In genomic region chr17:41773731-41774193, GRCh38 we compare ENCODE assay signal across 11 cellular contexts. TPM values are rescaled to one million over a fixed set of nuclear protein-coding genes. Genes with fewer than 3 reads are reported as not detected.
DNase-seq lines count a peak whose midpoint lies in the region; ATAC-seq, FAIRE-seq and TF ChIP-seq lines count a peak whose summit lies in the region.
"Had no signal": no experiment of that assay in that cellular context is flagged by ENCODE, and none has a peak within 500 bp of the region (broad histone marks: within the 10 kb centered on the region; RNA-seq: fewer than 3 reads in every experiment).

No MANE protein-coding gene starts in this region.

- no peaks in the 10 kb centered on the region for H3K9me3 ChIP-seq in breast epithelium
- no peaks in the 10 kb centered on the region for H3K9me3 ChIP-seq in HepG2 (ENCODE audit: low read length)
- H3K9me3 ChIP-seq in gastrocnemius medialis: no peaks in the 10 kb centered on the region

- TF ChIP-seq EP300 in HepG2 (IDR thresholded peaks at IDR 0.05; ENCODE audit: low read depth in 2 of 2, low read length in 2 of 2) (no peak), HepG2 (CRISPR knock-in tag; IDR thresholded peaks at IDR 0.05; ENCODE audit: borderline replicate concordance) (no peak)

- intact Hi-C loops in breast epithelium (cut with DNase I; ENCODE audit: low total_unique reads): no loop called here
- intact Hi-C loops in HepG2 (cut with micrococcal nuclease; ENCODE audit: unreplicated experiment): loop anchor here (1.0 kb wide), 1 partner anchor 13 kb away; the partner anchor contains the start of gene JUP
- intact Hi-C loops in gastrocnemius medialis (cut with DNase I; ENCODE audit: low total_unique reads): loop anchor here (2.0 kb wide), 1 partner anchor 37 kb away; no protein-coding TSS in a partner anchor
- intact Hi-C loops in activated CD8-positive, alpha-beta T cell treated with anti-CD3 and anti-CD28 coated beads for 36 hours (cut with micrococcal nuclease): no loop called here

- 39% methylated on average over 7 of the region's 8 CpGs for WGBS in HepG2 (ENCODE audit: low lambda C conversion rate)

- peak; percentile 37 for ATAC-seq in HepG2
- no peak for ATAC-seq in gastrocnemius medialis
- no peak for ATAC-seq in activated naive CD4-positive, alpha-beta T cell treated with anti-CD3 and anti-CD28 coated beads, Interleukin-2, amount 50 U/mL, for 72 hours
- ATAC-seq in activated CD8-positive, alpha-beta T cell treated with anti-CD3 and anti-CD28 coated beads for 36 hours: no peak

- no peak for TF ChIP-seq RAD21 in HepG2 (CRISPR knock-in tag; IDR thresholded peaks at IDR 0.05)

- DNase-seq in HCEC 1CT (peak; percentile 21), breast epithelium (ENCODE audit: low spot score in 2 of 2) (no peak), HepG2 (ENCODE audit: low spot score) (no peak), gastrocnemius medialis (no peak), NCI-H1105 (lab: John Stamatoyannopoulos, UW) (no peak), DMS79 treated with DMSO at 0.1 percent for 48 hours (lab: John Stamatoyannopoulos, UW) (no peak)
- no peak for DNase-seq in activated naive CD4-positive, alpha-beta T cell treated with anti-CD3 and anti-CD28 coated beads, Interleukin-2, amount 50 U/mL, for 72 hours (ENCODE audit: low spot score in 2 of 2)
- DNase-seq in activated CD8-positive, alpha-beta T cell treated with anti-CD3 and anti-CD28 coated beads for 36 hours: no peak
- DNase-seq: stimulated activated CD4-positive, alpha-beta T cell treated with anti-CD3 and anti-CD28 coated beads, Interleukin-2, amount 100 ng/mL, for 24 hours; T-helper 2 cell had no signal

- H3K36me3 Mint-ChIP-seq in activated naive CD4-positive, alpha-beta T cell treated with anti-CD3 and anti-CD28 coated beads, Interleukin-2, amount 50 U/mL, for 72 hours: no peaks in the 10 kb centered on the region
- H3K36me3 Mint-ChIP-seq in activated CD8-positive, alpha-beta T cell treated with anti-CD3 and anti-CD28 coated beads for 36 hours (ENCODE audit: low read depth): no peaks in the 10 kb centered on the region

- no peaks in the 10 kb centered on the region for H3K27me3 ChIP-seq in breast epithelium
- H3K27me3 ChIP-seq in HepG2 (ENCODE audit: control insufficient read depth in 1 of 2, insufficient read depth in 2 of 2, low read length in 2 of 2): no peaks in the 10 kb centered on the region
- no peaks in the 10 kb centered on the region for H3K27me3 ChIP-seq in gastrocnemius medialis

- no peak overlapping the region for H3K4me3 Mint-ChIP-seq in activated CD8-positive, alpha-beta T cell treated with anti-CD3 and anti-CD28 coated beads for 36 hours

- POLR2A ChIA-PET in HepG2 (lab: Yijun Ruan, JAX): interaction anchor here (0.8 to 3.2 kb wide), 17 partner anchors 8 to 192 kb away, joined by 3 to 62 read pairs (median 5); partner anchors contain the start of genes CNP, EIF1, FKBP10 and JUP
- POLR2A ChIA-PET in activated CD8-positive, alpha-beta T cell treated with anti-CD3 and anti-CD28 coated beads for 36 hours (lab: Charles Lee): no interaction called here

- H3K27ac ChIP-seq in breast epithelium (peak overlapping the region; percentile 89 to 91), HepG2 (ENCODE audit: extremely low read length, insufficient read depth, low read length) (peak overlapping the region; percentile 80), gastrocnemius medialis (peak overlapping the region; percentile 36 to 94 (median 58))

- FAIRE-seq in HepG2 (lab: Jason Lieb, UNC): peak; percentile 72

- CTCF ChIA-PET in HepG2 (lab: Yijun Ruan, JAX; ENCODE audit: low intra/inter-chr PET ratio, low total read pairs): interaction anchor here (1.3 kb wide), 1 partner anchor 13 kb away, joined by 3 read pairs; the partner anchor contains the start of gene JUP
- CTCF ChIA-PET in activated CD8-positive, alpha-beta T cell treated with anti-CD3 and anti-CD28 coated beads for 36 hours (lab: Charles Lee): interaction anchor here (2.2 kb wide), 1 partner anchor 28 kb away, joined by 9 read pairs; no protein-coding TSS in a partner anchor

- TF ChIP-seq POLR2A in breast epithelium (IDR thresholded peaks at IDR 0.05) (no peak), HepG2 (IDR thresholded peaks at IDR 0.05; ENCODE audit: insufficient read depth in 1 of 2, low read depth in 2 of 2, low read length in 2 of 2) (no peak), gastrocnemius medialis (IDR thresholded peaks at IDR 0.05) (no peak)

- no peaks in the 10 kb centered on the region for H3K9me3 Mint-ChIP-seq in activated naive CD4-positive, alpha-beta T cell treated with anti-CD3 and anti-CD28 coated beads, Interleukin-2, amount 50 U/mL, for 72 hours
- no peaks in the 10 kb centered on the region for H3K9me3 Mint-ChIP-seq in activated CD8-positive, alpha-beta T cell treated with anti-CD3 and anti-CD28 coated beads for 36 hours

- BruUV-seq in HepG2 (replicated peaks; lab: Mats Ljungman, UMichigan): no TSS peak

- no peaks in the 10 kb centered on the region for H3K27me3 Mint-ChIP-seq in activated CD8-positive, alpha-beta T cell treated with anti-CD3 and anti-CD28 coated beads for 36 hours

- no peaks in the 10 kb centered on the region for H3K4me1 Mint-ChIP-seq in activated CD8-positive, alpha-beta T cell treated with anti-CD3 and anti-CD28 coated beads for 36 hours (ENCODE audit: low read depth)

- in situ Hi-C loops in HepG2 (cut with HindIII; ENCODE audit: extremely low pct_ligation_motif_present, low pct_unique_long_range_greater_than_20kb): no loop called here
- in situ Hi-C loops in gastrocnemius medialis (cut with MboI; ENCODE audit: low sequenced_read_pairs in 4 of 4): no loop called here

- H3K9ac ChIP-seq in HepG2 (ENCODE audit: insufficient read depth, low read depth, low read length): peak overlapping the region; percentile 49

- peak overlapping the region; percentile 84 for H3K4me2 ChIP-seq in HepG2 (ENCODE audit: low read depth, low read length)

- no peak overlapping the region for H3K27ac Mint-ChIP-seq in activated naive CD4-positive, alpha-beta T cell treated with anti-CD3 and anti-CD28 coated beads, Interleukin-2, amount 50 U/mL, for 72 hours
- no peak overlapping the region for H3K27ac Mint-ChIP-seq in activated CD8-positive, alpha-beta T cell treated with anti-CD3 and anti-CD28 coated beads for 36 hours

- H3K36me3 ChIP-seq in breast epithelium: no peaks in the 10 kb centered on the region
- peaks cover 7 to 26% of the 10 kb centered on the region in 2 experiments; a peak in 4 of 5 replicates for H3K36me3 ChIP-seq in HepG2 (replicated peaks in 1 of 2; ENCODE audit: control insufficient read depth in 1 of 2, insufficient read depth in 2 of 2, low read length in 2 of 2)
- H3K36me3 ChIP-seq in gastrocnemius medialis: peaks cover 0 to 29% of the 10 kb centered on the region in 2 donors

- peaks cover 29 to 52% of the 10 kb centered on the region in 2 donors for H3K4me1 ChIP-seq in breast epithelium
- peaks cover 60% of the 10 kb centered on the region for H3K4me1 ChIP-seq in HepG2 (ENCODE audit: insufficient read depth, low read length)
- H3K4me1 ChIP-seq in gastrocnemius medialis: peaks cover 63 to 67% of the 10 kb centered on the region in 2 donors

- H3K4me3 ChIP-seq in breast epithelium (peak overlapping the region in 1 of 3 donors; percentile 41), HepG2 (replicated peaks in 1 of 3; ENCODE audit: insufficient read depth in 1 of 3, low read depth in 2 of 3, low read length in 3 of 3) (peak overlapping the region; percentile 36 to 67 (median 38); a peak in 4 of 6 replicates), gastrocnemius medialis (no peak overlapping the region)

- no peaks in the 10 kb centered on the region for H4K20me1 ChIP-seq in HepG2 (ENCODE audit: insufficient read depth, low read length)

- H3K79me2 ChIP-seq in HepG2 (ENCODE audit: insufficient read depth, low read length): no peaks in the 10 kb centered on the region

- TF ChIP-seq CTCF in breast epithelium (IDR thresholded peaks at IDR 0.05): no peak
- peak; percentile 67 for TF ChIP-seq CTCF in HepG2 (CRISPR knock-in tag; IDR thresholded peaks at IDR 0.05)
- no peak for TF ChIP-seq CTCF in gastrocnemius medialis (IDR thresholded peaks at IDR 0.05 in 4 of 5, conservative IDR thresholded peaks at IDR 0.05 in 1 of 5)
- TF ChIP-seq CTCF in activated CD8-positive, alpha-beta T cell treated with anti-CD3 and anti-CD28 coated beads for 36 hours (IDR thresholded peaks at IDR 0.05): no peak

- H2AFZ ChIP-seq in HepG2 (ENCODE audit: low read length): no peak overlapping the region

RNA-seq across cellular contexts. Expression of gene JUP, which starts 12.7 kb away (rescaled TPM):
- total RNA-seq in breast epithelium (100 to 1,000 TPM; 107 to 158 (median 121) TPM), HepG2 (2016; rRNA removed; fragmentation: Illumina TruSeq; extraction: Trizol) (20.6 and 20.9 TPM in 2 replicates), gastrocnemius medialis (100 to 1,000 TPM in 3 of 4 donors, 10 to 100 TPM in 1; 88.8 to 135 (median 113) TPM)
- total RNA-seq in HepG2 (2016; cell fraction: cytosol; rRNA removed; fragmentation: Illumina TruSeq; extraction: Trizol; ENCODE audit: low read depth): 6.9 and 7.8 TPM in 2 replicates
- total RNA-seq in HepG2 (2016; cell fraction: insoluble cytoplasmic fraction; rRNA removed; fragmentation: Illumina TruSeq; extraction: Trizol): 16.7 and 22.4 TPM in 2 replicates
- 11.7 and 12.0 TPM in 2 replicates for total RNA-seq in HepG2 (2016; cell fraction: membrane; rRNA removed; fragmentation: Illumina TruSeq; extraction: Trizol)
- 15.0 and 20.7 TPM in 2 replicates for total RNA-seq in HepG2 (2016; cell fraction: nucleus; rRNA removed; fragmentation: Illumina TruSeq; extraction: Trizol)
- 12.1 and 21.4 TPM in 2 replicates for polyA plus RNA-seq in HepG2 (2011; rRNA removed)
- polyA plus RNA-seq in HepG2 (2011; cell fraction: cytosol; rRNA removed): 8.9 and 10.9 TPM in 2 replicates
- 23.8 and 30.1 TPM in 2 replicates for polyA plus RNA-seq in HepG2 (2011; cell fraction: nucleus; rRNA removed)
- 36.1 and 37.0 TPM in 2 replicates for polyA plus RNA-seq in HepG2 (2012)
- polyA plus RNA-seq in HepG2 (2016; cell fraction: cytosol; fragmentation: Illumina TruSeq; extraction: Trizol; ENCODE audit: low read depth): 3.5 and 4.6 TPM in 2 replicates
- 22.1 and 35.3 TPM in 2 replicates for polyA plus RNA-seq in HepG2 (2016; cell fraction: insoluble cytoplasmic fraction; fragmentation: Illumina TruSeq; extraction: Trizol; ENCODE audit: low read depth)
- polyA plus RNA-seq in HepG2 (2016; cell fraction: membrane; fragmentation: Illumina TruSeq; extraction: Trizol; ENCODE audit: low read depth): 9.5 and 10.0 TPM in 2 replicates
- polyA plus RNA-seq in HepG2 (2016; cell fraction: nucleus; fragmentation: Illumina TruSeq; extraction: Trizol; ENCODE audit: insufficient read depth, low read depth): 24.1 and 25.5 TPM in 2 replicates
- 43.6 and 59.1 TPM in 2 replicates for polyA minus RNA-seq in HepG2 (2011; rRNA and poly(A)+ RNA removed; ENCODE audit: low replicate concordance)
- 25.9 and 32.6 TPM in 2 replicates for polyA minus RNA-seq in HepG2 (2011; cell fraction: cytosol; rRNA and poly(A)+ RNA removed)
- 13.5 and 13.8 TPM in 2 replicates for polyA minus RNA-seq in HepG2 (2011; cell fraction: nucleus; rRNA and poly(A)+ RNA removed)
- total RNA-seq in activated naive CD4-positive, alpha-beta T cell treated with anti-CD3 and anti-CD28 coated beads, Interleukin-2, amount 50 U/mL, for 72 hours: under 1 TPM; 0.39 to 0.72 TPM
- 1 to 10 TPM; 1.5 to 1.8 TPM for total RNA-seq in activated CD8-positive, alpha-beta T cell treated with anti-CD3 and anti-CD28 coated beads for 36 hours

RNA-seq across cellular contexts. Expression of gene P3H4, which starts 38.0 kb away (rescaled TPM):
- 10 to 100 TPM in 2 of 3 donors, 1 to 10 TPM in 1; 6.2 to 19.0 (median 14.9) TPM for total RNA-seq in breast epithelium
- 13.5 and 37.1 TPM in 2 replicates for total RNA-seq in HepG2 (2016; rRNA removed; fragmentation: Illumina TruSeq; extraction: Trizol)
- total RNA-seq in HepG2 (2016; cell fraction: cytosol; rRNA removed; fragmentation: Illumina TruSeq; extraction: Trizol; ENCODE audit: low read depth): 12.6 and 14.5 TPM in 2 replicates
- total RNA-seq in HepG2 (2016; cell fraction: insoluble cytoplasmic fraction; rRNA removed; fragmentation: Illumina TruSeq; extraction: Trizol): 12.2 and 37.7 TPM in 2 replicates
- 17.3 and 17.5 TPM in 2 replicates for total RNA-seq in HepG2 (2016; cell fraction: membrane; rRNA removed; fragmentation: Illumina TruSeq; extraction: Trizol)
- 28.1 and 32.5 TPM in 2 replicates for total RNA-seq in HepG2 (2016; cell fraction: nucleus; rRNA removed; fragmentation: Illumina TruSeq; extraction: Trizol)
- polyA plus RNA-seq in HepG2 (2011; rRNA removed): 50.6 and 54.9 TPM in 2 replicates
- polyA plus RNA-seq in HepG2 (2011; cell fraction: cytosol; rRNA removed): 37.2 and 55.7 TPM in 2 replicates
- polyA plus RNA-seq in HepG2 (2011; cell fraction: nucleus; rRNA removed): 33.0 and 36.4 TPM in 2 replicates
- 22.4 and 34.3 TPM in 2 replicates for polyA plus RNA-seq in HepG2 (2012)
- 4.6 and 5.5 TPM in 2 replicates for polyA plus RNA-seq in HepG2 (2016; cell fraction: cytosol; fragmentation: Illumina TruSeq; extraction: Trizol; ENCODE audit: low read depth)
- polyA plus RNA-seq in HepG2 (2016; cell fraction: insoluble cytoplasmic fraction; fragmentation: Illumina TruSeq; extraction: Trizol; ENCODE audit: low read depth): 14.8 and 17.0 TPM in 2 replicates
- 9.6 and 11.3 TPM in 2 replicates for polyA plus RNA-seq in HepG2 (2016; cell fraction: membrane; fragmentation: Illumina TruSeq; extraction: Trizol; ENCODE audit: low read depth)
- 63.5 and 69.5 TPM in 2 replicates for polyA plus RNA-seq in HepG2 (2016; cell fraction: nucleus; fragmentation: Illumina TruSeq; extraction: Trizol; ENCODE audit: insufficient read depth, low read depth)
- 44.3 and 65.0 TPM in 2 replicates for polyA minus RNA-seq in HepG2 (2011; rRNA and poly(A)+ RNA removed; ENCODE audit: low replicate concordance)
- polyA minus RNA-seq in HepG2 (2011; cell fraction: cytosol; rRNA and poly(A)+ RNA removed): 22.5 and 26.8 TPM in 2 replicates
- 21.6 and 23.9 TPM in 2 replicates for polyA minus RNA-seq in HepG2 (2011; cell fraction: nucleus; rRNA and poly(A)+ RNA removed)
- total RNA-seq in gastrocnemius medialis: 1 to 10 TPM; 1.8 to 4.0 (median 2.9) TPM
- 1 to 10 TPM; 1.1 to 1.8 TPM for total RNA-seq in activated naive CD4-positive, alpha-beta T cell treated with anti-CD3 and anti-CD28 coated beads, Interleukin-2, amount 50 U/mL, for 72 hours
- 1 to 10 TPM; 2.6 to 3.2 TPM for total RNA-seq in activated CD8-positive, alpha-beta T cell treated with anti-CD3 and anti-CD28 coated beads for 36 hours

RNA-seq across cellular contexts. Expression of gene FKBP10, which starts 39.0 kb away (rescaled TPM):
- total RNA-seq in breast epithelium (10 to 100 TPM; 35.9 to 43.3 (median 39.4) TPM), HepG2 (2016; rRNA removed; fragmentation: Illumina TruSeq; extraction: Trizol) (46.5 and 149 TPM in 2 replicates), gastrocnemius medialis (10 to 100 TPM in 2 of 4 donors, 1 to 10 TPM in 2; 7.0 to 12.9 (median 9.7) TPM)
- 31.7 and 32.8 TPM in 2 replicates for total RNA-seq in HepG2 (2016; cell fraction: cytosol; rRNA removed; fragmentation: Illumina TruSeq; extraction: Trizol; ENCODE audit: low read depth)
- 37.6 and 157 TPM in 2 replicates for total RNA-seq in HepG2 (2016; cell fraction: insoluble cytoplasmic fraction; rRNA removed; fragmentation: Illumina TruSeq; extraction: Trizol)
- 42.3 and 48.1 TPM in 2 replicates for total RNA-seq in HepG2 (2016; cell fraction: membrane; rRNA removed; fragmentation: Illumina TruSeq; extraction: Trizol)
- 148 and 181 TPM in 2 replicates for total RNA-seq in HepG2 (2016; cell fraction: nucleus; rRNA removed; fragmentation: Illumina TruSeq; extraction: Trizol)
- polyA plus RNA-seq in HepG2 (2011; rRNA removed): 543 and 573 TPM in 2 replicates
- polyA plus RNA-seq in HepG2 (2011; cell fraction: cytosol; rRNA removed): 288 and 579 TPM in 2 replicates
- 3,059 and 4,867 TPM in 2 replicates for polyA plus RNA-seq in HepG2 (2011; cell fraction: nucleus; rRNA removed)
- 224 and 292 TPM in 2 replicates for polyA plus RNA-seq in HepG2 (2012)
- polyA plus RNA-seq in HepG2 (2016; cell fraction: cytosol; fragmentation: Illumina TruSeq; extraction: Trizol; ENCODE audit: low read depth): 18.4 and 19.7 TPM in 2 replicates
- 46.0 and 56.5 TPM in 2 replicates for polyA plus RNA-seq in HepG2 (2016; cell fraction: insoluble cytoplasmic fraction; fragmentation: Illumina TruSeq; extraction: Trizol; ENCODE audit: low read depth)
- 32.1 and 36.5 TPM in 2 replicates for polyA plus RNA-seq in HepG2 (2016; cell fraction: membrane; fragmentation: Illumina TruSeq; extraction: Trizol; ENCODE audit: low read depth)
- polyA plus RNA-seq in HepG2 (2016; cell fraction: nucleus; fragmentation: Illumina TruSeq; extraction: Trizol; ENCODE audit: insufficient read depth, low read depth): 597 and 623 TPM in 2 replicates
- polyA minus RNA-seq in HepG2 (2011; rRNA and poly(A)+ RNA removed; ENCODE audit: low replicate concordance): 133 and 613 TPM in 2 replicates
- 159 and 170 TPM in 2 replicates for polyA minus RNA-seq in HepG2 (2011; cell fraction: cytosol; rRNA and poly(A)+ RNA removed)
- 231 and 275 TPM in 2 replicates for polyA minus RNA-seq in HepG2 (2011; cell fraction: nucleus; rRNA and poly(A)+ RNA removed)
- total RNA-seq in activated naive CD4-positive, alpha-beta T cell treated with anti-CD3 and anti-CD28 coated beads, Interleukin-2, amount 50 U/mL, for 72 hours: under 1 TPM in 1 of 2 donors, not detected in 1; 0.47 TPM
- 1 to 10 TPM in 1 of 2 experiments, under 1 TPM in 1; 0.74 to 1.2 TPM for total RNA-seq in activated CD8-positive, alpha-beta T cell treated with anti-CD3 and anti-CD28 coated beads for 36 hours

RNA-seq across cellular contexts. Expression of gene HAP1, which starts 39.3 kb away (rescaled TPM):
- total RNA-seq in breast epithelium (1 to 10 TPM in 1 of 3 donors, under 1 TPM in 1, not detected in 1; 0.33 to 2.2 TPM), HepG2 (2016; rRNA removed; fragmentation: Illumina TruSeq; extraction: Trizol) (0.07 and 0.08 TPM in 2 replicates), gastrocnemius medialis (under 1 TPM in 1 of 4 donors, not detected in 3; 0.22 TPM)
- total RNA-seq in HepG2 (2016; cell fraction: cytosol; rRNA removed; fragmentation: Illumina TruSeq; extraction: Trizol; ENCODE audit: low read depth): not detected in 2 replicates
- total RNA-seq in HepG2 (2016; cell fraction: insoluble cytoplasmic fraction; rRNA removed; fragmentation: Illumina TruSeq; extraction: Trizol): 0.07 and 0.11 TPM in 2 replicates
- 0.03 TPM in 1 of 2 replicates, not detected in the other for total RNA-seq in HepG2 (2016; cell fraction: membrane; rRNA removed; fragmentation: Illumina TruSeq; extraction: Trizol)
- total RNA-seq in HepG2 (2016; cell fraction: nucleus; rRNA removed; fragmentation: Illumina TruSeq; extraction: Trizol): 0.12 TPM in 1 of 2 replicates, not detected in the other
- polyA plus RNA-seq in HepG2 (2011; rRNA removed): 0.07 and 0.30 TPM in 2 replicates
- 0.07 and 0.08 TPM in 2 replicates for polyA plus RNA-seq in HepG2 (2011; cell fraction: cytosol; rRNA removed)
- polyA plus RNA-seq in HepG2 (2011; cell fraction: nucleus; rRNA removed): 1.1 TPM in 2 replicates
- 0.13 and 0.19 TPM in 2 replicates for polyA plus RNA-seq in HepG2 (2012)
- not detected in 2 replicates for polyA plus RNA-seq in HepG2 (2016; cell fraction: cytosol; fragmentation: Illumina TruSeq; extraction: Trizol; ENCODE audit: low read depth)
- polyA plus RNA-seq in HepG2 (2016; cell fraction: insoluble cytoplasmic fraction; fragmentation: Illumina TruSeq; extraction: Trizol; ENCODE audit: low read depth): 0.11 TPM in 1 of 2 replicates, not detected in the other
- polyA plus RNA-seq in HepG2 (2016; cell fraction: membrane; fragmentation: Illumina TruSeq; extraction: Trizol; ENCODE audit: low read depth): not detected in 2 replicates
- 0.11 and 0.15 TPM in 2 replicates for polyA plus RNA-seq in HepG2 (2016; cell fraction: nucleus; fragmentation: Illumina TruSeq; extraction: Trizol; ENCODE audit: insufficient read depth, low read depth)
- polyA minus RNA-seq in HepG2 (2011; rRNA and poly(A)+ RNA removed; ENCODE audit: low replicate concordance): 0.07 TPM in 1 of 2 replicates, not detected in the other
- polyA minus RNA-seq in HepG2 (2011; cell fraction: cytosol; rRNA and poly(A)+ RNA removed): not detected in 2 replicates
- polyA minus RNA-seq in HepG2 (2011; cell fraction: nucleus; rRNA and poly(A)+ RNA removed): 0.12 and 0.26 TPM in 2 replicates
- not detected for total RNA-seq in activated naive CD4-positive, alpha-beta T cell treated with anti-CD3 and anti-CD28 coated beads, Interleukin-2, amount 50 U/mL, for 72 hours
- under 1 TPM; 0.07 to 0.09 TPM for total RNA-seq in activated CD8-positive, alpha-beta T cell treated with anti-CD3 and anti-CD28 coated beads for 36 hours
- total RNA-seq: subcutaneous adipose tissue had no signal

Comparison
In these comparisons a context has a peak if more than half of its experiments do, and no peak if none do; other contexts are left out.
1. H3K4me3 ChIP-seq: peak in HepG2 (3 of 3); none in gastrocnemius medialis (0 of 4).
2. intact Hi-C loops: an anchor here in HepG2 (1.0 kb wide) and gastrocnemius medialis (2.0 kb wide); none called in breast epithelium and activated CD8-positive, alpha-beta T cell treated with anti-CD3 and anti-CD28 coated beads for 36 hours.
3. Peak in every context shown above with its lines, with median percentiles within 50 percentile points of each other: H3K27ac ChIP-seq.